In the genomic region with DNA sequence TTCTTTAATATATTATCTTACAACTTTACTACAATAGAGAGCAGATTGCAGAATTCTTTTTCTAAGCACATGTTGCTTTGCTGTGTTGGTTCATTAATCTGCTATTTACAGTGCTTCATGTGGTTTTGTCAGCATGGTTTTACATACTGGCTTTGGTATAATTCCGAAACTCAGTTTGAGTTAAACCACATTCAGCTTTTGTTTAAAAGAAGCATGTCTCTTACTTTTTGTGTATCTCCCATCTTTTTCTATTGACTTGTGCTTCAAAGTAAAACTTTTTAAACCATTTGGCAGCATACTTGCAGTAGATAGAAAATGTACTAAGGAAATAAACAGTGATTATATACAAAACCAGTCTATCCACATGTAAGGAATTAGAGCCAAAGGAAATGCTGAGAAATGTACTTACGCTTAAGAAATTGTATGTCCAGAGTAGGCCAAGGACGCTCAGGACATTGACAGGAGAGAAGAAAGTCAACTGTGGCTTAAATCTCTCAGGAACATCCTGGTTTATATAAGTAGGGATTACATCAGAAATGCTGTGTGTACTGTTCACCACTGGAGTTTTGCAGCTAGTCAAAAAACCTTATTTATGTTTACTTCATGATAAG, we compare ENCODE assay signal across 1 cellular context.
TF ChIP-seq lines count a peak whose summit lies in the region.

No MANE protein-coding gene starts in this region.

TF ChIP-seq in IMR-90, 13 proteins besides CTCF, POLR2A, EP300 and RAD21:
- no peak for TF ChIP-seq SMC3 (IDR thresholded peaks at IDR 0.05; ENCODE audit: low read depth, low read length)
- no peak for TF ChIP-seq CEBPB (IDR thresholded peaks at IDR 0.05; ENCODE audit: low read depth, low read length)
- TF ChIP-seq CHD1 (IDR thresholded peaks at IDR 0.05; ENCODE audit: low read depth, low read length) = no peak
- no peak for TF ChIP-seq NFE2L2 (IDR thresholded peaks at IDR 0.05; ENCODE audit: low read depth, low read length)
- no peak for TF ChIP-seq RCOR1 (IDR thresholded peaks at IDR 0.05; ENCODE audit: insufficient replicate concordance, low read length)
- no peak for TF ChIP-seq RFX5 (IDR thresholded peaks at IDR 0.05; ENCODE audit: low read depth, low read length)
